25 cellular contexts compared by ENCODE assay signal in genomic region chr17:73829676-73830280, GRCh38.
"Had no signal": no experiment of that assay in that cellular context is flagged by ENCODE, and none has a peak within 500 bp of the region (broad histone marks: within the 10 kb centered on the region; RNA-seq: fewer than 3 reads in every experiment).

No MANE protein-coding gene starts in this region.

- H3K4me3 Mint-ChIP-seq: activated CD4-positive, alpha-beta memory T cell treated with anti-CD3 and anti-CD28 coated beads, Interleukin-2, amount 10 ng/mL, durations not matched to agents 7 days and 5 days; activated CD4-positive, alpha-beta T cell treated with anti-CD3 and anti-CD28 coated beads, Interleukin-2, amount 10 ng/mL, durations not matched to agents 24 days and 14 days; activated naive CD8-positive, alpha-beta T cell; activated T-cell treated with anti-CD3 and anti-CD28 coated beads, Interleukin-2, amount 50 U/mL, for 24 hours; effector memory CD8-positive, alpha-beta T cell; memory B cell had no signal

- H3K4me3 ChIP-seq: body of pancreas, cardiac muscle cell, gastroesophageal sphincter, ovary, suprapubic skin, tibial artery had no signal

- H3K27me3 Mint-ChIP-seq: activated CD4-positive, alpha-beta memory T cell treated with anti-CD3 and anti-CD28 coated beads, Interleukin-2, amount 10 ng/mL, durations not matched to agents 7 days and 5 days; activated T-cell treated with anti-CD3 and anti-CD28 coated beads, Interleukin-2, amount 50 U/mL, for 24 hours had no signal

- H3K4me1 Mint-ChIP-seq: memory B cell had no signal

- H3K9me3 Mint-ChIP-seq: activated CD4-positive, alpha-beta memory T cell treated with anti-CD3 and anti-CD28 coated beads, Interleukin-2, amount 10 ng/mL, durations not matched to agents 7 days and 5 days; activated CD4-positive, alpha-beta T cell treated with anti-CD3 and anti-CD28 coated beads, Interleukin-2, amount 10 ng/mL, durations not matched to agents 24 days and 14 days; activated T-cell treated with anti-CD3 and anti-CD28 coated beads, Interleukin-2, amount 50 U/mL, for 24 hours; effector memory CD8-positive, alpha-beta T cell; memory B cell; naive thymus-derived CD8-positive, alpha-beta T cell had no signal

- H3K36me3 Mint-ChIP-seq: activated naive CD8-positive, alpha-beta T cell; memory B cell; naive thymus-derived CD8-positive, alpha-beta T cell had no signal

- H3K27me3 ChIP-seq: body of pancreas, cardiac muscle cell, ovary had no signal

- H3K27ac ChIP-seq: body of pancreas, cardiac muscle cell, gastroesophageal sphincter, neutrophil, ovary, suprapubic skin, tibial artery had no signal

- DNase-seq: activated CD4-positive, alpha-beta memory T cell treated with anti-CD3 and anti-CD28 coated beads, Interleukin-2, amount 10 ng/mL, durations not matched to agents 7 days and 5 days; activated CD4-positive, alpha-beta T cell treated with anti-CD3 and anti-CD28 coated beads, Interleukin-2, amount 10 ng/mL, durations not matched to agents 24 days and 14 days; activated CD4-positive, CD25-positive, alpha-beta regulatory T cell treated with anti-CD3 and anti-CD28 coated beads, Interleukin-2, amount 50 U/mL, for 72 hours; activated CD8-positive, alpha-beta memory T cell treated with anti-CD3 and anti-CD28 coated beads, Interleukin-2, amount 50 U/mL, for 48 hours; activated gamma-delta T cell; body of pancreas; cortex of kidney; effector memory CD8-positive, alpha-beta T cell; hippocampal formation; midbrain; ovary; retina; stimulated activated naive CD4-positive, alpha-beta T cell; T-helper 1 cell; T-helper 9 cell had no signal

- H3K36me3 ChIP-seq: cardiac muscle cell, gastroesophageal sphincter, neutrophil, ovary, suprapubic skin, tibial artery had no signal

- H3K9me3 ChIP-seq: body of pancreas, gastroesophageal sphincter, neutrophil, ovary, suprapubic skin, tibial artery had no signal

- H3K27ac Mint-ChIP-seq: activated CD4-positive, alpha-beta memory T cell treated with anti-CD3 and anti-CD28 coated beads, Interleukin-2, amount 10 ng/mL, durations not matched to agents 7 days and 5 days; activated CD4-positive, alpha-beta T cell treated with anti-CD3 and anti-CD28 coated beads, Interleukin-2, amount 10 ng/mL, durations not matched to agents 24 days and 14 days; activated naive CD8-positive, alpha-beta T cell; activated T-cell treated with anti-CD3 and anti-CD28 coated beads, Interleukin-2, amount 50 U/mL, for 24 hours; effector memory CD8-positive, alpha-beta T cell; memory B cell; progenitor cell of endocrine pancreas had no signal

- H3K4me1 ChIP-seq: body of pancreas, gastroesophageal sphincter had no signal
